ENCODE assay signal across 28 cellular contexts in the genomic region with DNA sequence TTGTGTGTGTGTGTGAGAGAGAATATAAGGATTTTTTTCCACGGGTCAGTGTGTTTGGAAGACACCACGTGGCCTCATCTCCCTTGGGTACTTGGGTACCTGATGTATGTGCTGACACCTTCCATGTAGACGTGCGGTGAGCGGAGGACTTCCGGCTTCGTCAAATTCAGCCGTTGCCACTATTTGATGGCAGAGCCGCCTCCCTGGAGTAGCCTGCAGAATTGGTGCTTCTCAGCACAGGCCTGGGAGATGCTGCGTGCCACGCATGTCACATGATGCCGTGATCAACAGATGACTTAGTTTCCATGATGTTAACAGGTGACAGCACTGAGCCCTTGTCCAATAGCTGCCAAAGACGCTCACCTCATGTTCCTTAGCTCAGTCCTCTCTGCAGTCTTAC.
"Had no signal": no experiment of that assay in that cellular context is flagged by ENCODE, and none has a peak within 500 bp of the region (broad histone marks: within the 10 kb centered on the region; RNA-seq: fewer than 3 reads in every experiment).

No MANE protein-coding gene starts in this region.

- H3K9me3 ChIP-seq: colonic mucosa had no signal

- H3K4me3 ChIP-seq: colonic mucosa, dorsolateral prefrontal cortex had no signal

- H3K4me3 Mint-ChIP-seq: activated CD4-positive, alpha-beta memory T cell treated with anti-CD3 and anti-CD28 coated beads, Interleukin-2, amount 10 ng/mL, durations not matched to agents 7 days and 5 days; activated CD4-positive, alpha-beta T cell treated with anti-CD3 and anti-CD28 coated beads for 36 hours; activated CD4-positive, alpha-beta T cell treated with anti-CD3 and anti-CD28 coated beads, Interleukin-2, amount 10 ng/mL, durations not matched to agents 7 days and 5 days; activated naive CD4-positive, alpha-beta T cell treated with anti-CD3 and anti-CD28 coated beads, Interleukin-2, amount 10 ng/mL, durations not matched to agents 7 days and 5 days; activated naive CD8-positive, alpha-beta T cell treated with anti-CD3 and anti-CD28 coated beads, Interleukin-2, amount 10 ng/mL, durations not matched to agents 7 days and 5 days; activated T-cell treated with anti-CD3 and anti-CD28 coated beads, Interleukin-2, amount 50 U/mL, for 24 hours; activated T-cell treated with anti-CD3 and anti-CD28 coated beads, Interleukin-2, amount 50 U/mL, for 72 hours; dendritic cell treated with granulocyte-macrophage colony-stimulating factor and Interleukin-4, amounts not matched to agents 40 ng/mL and 50 ng/mL, for 4 days; endodermal cell had no signal

- H3K4me1 ChIP-seq: colonic mucosa had no signal

- H3K36me3 Mint-ChIP-seq: activated naive CD4-positive, alpha-beta T cell treated with anti-CD3 and anti-CD28 coated beads, Interleukin-2, amount 10 ng/mL, durations not matched to agents 7 days and 5 days; activated naive CD4-positive, alpha-beta T cell treated with anti-CD3 and anti-CD28 coated beads, Interleukin-2, amount 50 U/mL, for 72 hours; activated naive CD8-positive, alpha-beta T cell treated with anti-CD3 and anti-CD28 coated beads, Interleukin-2, amount 10 ng/mL, durations not matched to agents 7 days and 5 days had no signal

- ATAC-seq: activated CD4-positive, alpha-beta T cell treated with anti-CD3 and anti-CD28 coated beads for 36 hours; activated naive CD4-positive, alpha-beta T cell treated with anti-CD3 and anti-CD28 coated beads, Interleukin-2, amount 50 U/mL, for 72 hours; activated T-cell treated with anti-CD3 and anti-CD28 coated beads, Interleukin-2, amount 50 U/mL, for 72 hours; esophagus mucosa had no signal

- H3K27ac ChIP-seq: brain microvascular endothelial cell, colonic mucosa, dorsolateral prefrontal cortex had no signal

- DNase-seq: activated CD4-positive, alpha-beta memory T cell treated with anti-CD3 and anti-CD28 coated beads, Interleukin-2, amount 10 ng/mL, durations not matched to agents 7 days and 5 days; activated CD4-positive, alpha-beta T cell treated with anti-CD3 and anti-CD28 coated beads for 36 hours; activated CD4-positive, alpha-beta T cell treated with anti-CD3 and anti-CD28 coated beads, Interleukin-2, amount 10 ng/mL, durations not matched to agents 7 days and 5 days; activated CD4-positive, alpha-beta T cell treated with anti-CD3 and anti-CD28 coated beads, Interleukin-2, amount 50 U/mL, for 4 hours; activated CD4-positive, CD25-positive, alpha-beta regulatory T cell; activated CD4-positive, CD25-positive, alpha-beta regulatory T cell treated with anti-CD3 and anti-CD28 coated beads, Interleukin-2, amount 50 U/mL, for 72 hours; activated CD8-positive, alpha-beta memory T cell treated with anti-CD3 and anti-CD28 coated beads, Interleukin-2, amount 50 U/mL, for 48 hours; activated gamma-delta T cell; activated naive CD4-positive, alpha-beta T cell; activated naive CD4-positive, alpha-beta T cell treated with anti-CD3 and anti-CD28 coated beads, Interleukin-2, amount 10 ng/mL, durations not matched to agents 7 days and 5 days; activated naive CD8-positive, alpha-beta T cell treated with anti-CD3 and anti-CD28 coated beads, Interleukin-2, amount 10 ng/mL, durations not matched to agents 7 days and 5 days; activated T-cell treated with anti-CD3 and anti-CD28 coated beads for 4 hours; activated T-cell treated with anti-CD3 and anti-CD28 coated beads, Interleukin-2, amount 50 U/mL, for 24 hours; activated T-cell treated with anti-CD3 and anti-CD28 coated beads, Interleukin-2, amount 50 U/mL, for 72 hours; amniotic stem cell; brain microvascular endothelial cell; colonic mucosa; effector memory CD4-positive, alpha-beta T cell; endodermal cell; foreskin fibroblast; T-helper 2 cell had no signal

- H3K9me3 Mint-ChIP-seq: activated CD4-positive, alpha-beta memory T cell treated with anti-CD3 and anti-CD28 coated beads, Interleukin-2, amount 10 ng/mL, durations not matched to agents 7 days and 5 days; activated CD4-positive, alpha-beta T cell treated with anti-CD3 and anti-CD28 coated beads, Interleukin-2, amount 10 ng/mL, durations not matched to agents 7 days and 5 days; activated naive CD4-positive, alpha-beta T cell treated with anti-CD3 and anti-CD28 coated beads, Interleukin-2, amount 10 ng/mL, durations not matched to agents 7 days and 5 days; activated naive CD4-positive, alpha-beta T cell treated with anti-CD3 and anti-CD28 coated beads, Interleukin-2, amount 50 U/mL, for 72 hours; activated naive CD8-positive, alpha-beta T cell treated with anti-CD3 and anti-CD28 coated beads, Interleukin-2, amount 10 ng/mL, durations not matched to agents 7 days and 5 days; activated T-cell treated with anti-CD3 and anti-CD28 coated beads, Interleukin-2, amount 50 U/mL, for 24 hours; activated T-cell treated with anti-CD3 and anti-CD28 coated beads, Interleukin-2, amount 50 U/mL, for 72 hours; dendritic cell treated with granulocyte-macrophage colony-stimulating factor and Interleukin-4, amounts not matched to agents 40 ng/mL and 50 ng/mL, for 4 days; endodermal cell had no signal

- H3K4me1 Mint-ChIP-seq: activated CD4-positive, alpha-beta memory T cell treated with anti-CD3 and anti-CD28 coated beads, Interleukin-2, amount 10 ng/mL, durations not matched to agents 7 days and 5 days; activated CD4-positive, alpha-beta T cell treated with anti-CD3 and anti-CD28 coated beads for 36 hours; activated CD4-positive, alpha-beta T cell treated with anti-CD3 and anti-CD28 coated beads, Interleukin-2, amount 10 ng/mL, durations not matched to agents 7 days and 5 days; activated naive CD4-positive, alpha-beta T cell treated with anti-CD3 and anti-CD28 coated beads, Interleukin-2, amount 10 ng/mL, durations not matched to agents 7 days and 5 days; activated naive CD8-positive, alpha-beta T cell treated with anti-CD3 and anti-CD28 coated beads, Interleukin-2, amount 10 ng/mL, durations not matched to agents 7 days and 5 days; endodermal cell had no signal

- H3K27ac Mint-ChIP-seq: activated CD4-positive, alpha-beta memory T cell treated with anti-CD3 and anti-CD28 coated beads, Interleukin-2, amount 10 ng/mL, durations not matched to agents 7 days and 5 days; activated CD4-positive, alpha-beta T cell treated with anti-CD3 and anti-CD28 coated beads for 36 hours; activated CD4-positive, alpha-beta T cell treated with anti-CD3 and anti-CD28 coated beads, Interleukin-2, amount 10 ng/mL, durations not matched to agents 7 days and 5 days; activated naive CD4-positive, alpha-beta T cell treated with anti-CD3 and anti-CD28 coated beads, Interleukin-2, amount 10 ng/mL, durations not matched to agents 7 days and 5 days; activated naive CD4-positive, alpha-beta T cell treated with anti-CD3 and anti-CD28 coated beads, Interleukin-2, amount 50 U/mL, for 72 hours; activated naive CD8-positive, alpha-beta T cell treated with anti-CD3 and anti-CD28 coated beads, Interleukin-2, amount 10 ng/mL, durations not matched to agents 7 days and 5 days; activated T-cell treated with anti-CD3 and anti-CD28 coated beads, Interleukin-2, amount 50 U/mL, for 24 hours; activated T-cell treated with anti-CD3 and anti-CD28 coated beads, Interleukin-2, amount 50 U/mL, for 72 hours; dendritic cell treated with granulocyte-macrophage colony-stimulating factor and Interleukin-4, amounts not matched to agents 40 ng/mL and 50 ng/mL, for 4 days; endodermal cell had no signal

- FAIRE-seq: astrocyte, bronchial epithelial cell, frontal cortex had no signal

- H3K27me3 ChIP-seq: brain microvascular endothelial cell, colonic mucosa, dorsolateral prefrontal cortex had no signal

- H3K27me3 Mint-ChIP-seq: activated CD4-positive, alpha-beta memory T cell treated with anti-CD3 and anti-CD28 coated beads, Interleukin-2, amount 10 ng/mL, durations not matched to agents 7 days and 5 days; activated CD4-positive, alpha-beta T cell treated with anti-CD3 and anti-CD28 coated beads for 36 hours; activated CD4-positive, alpha-beta T cell treated with anti-CD3 and anti-CD28 coated beads, Interleukin-2, amount 10 ng/mL, durations not matched to agents 7 days and 5 days; activated naive CD4-positive, alpha-beta T cell treated with anti-CD3 and anti-CD28 coated beads, Interleukin-2, amount 10 ng/mL, durations not matched to agents 7 days and 5 days; activated naive CD8-positive, alpha-beta T cell treated with anti-CD3 and anti-CD28 coated beads, Interleukin-2, amount 10 ng/mL, durations not matched to agents 7 days and 5 days; dendritic cell treated with granulocyte-macrophage colony-stimulating factor and Interleukin-4, amounts not matched to agents 40 ng/mL and 50 ng/mL, for 4 days had no signal

- H3K36me3 ChIP-seq: brain microvascular endothelial cell, colonic mucosa had no signal
